Comparison of ENCODE assay signal across 1 cellular context in the genomic region with DNA sequence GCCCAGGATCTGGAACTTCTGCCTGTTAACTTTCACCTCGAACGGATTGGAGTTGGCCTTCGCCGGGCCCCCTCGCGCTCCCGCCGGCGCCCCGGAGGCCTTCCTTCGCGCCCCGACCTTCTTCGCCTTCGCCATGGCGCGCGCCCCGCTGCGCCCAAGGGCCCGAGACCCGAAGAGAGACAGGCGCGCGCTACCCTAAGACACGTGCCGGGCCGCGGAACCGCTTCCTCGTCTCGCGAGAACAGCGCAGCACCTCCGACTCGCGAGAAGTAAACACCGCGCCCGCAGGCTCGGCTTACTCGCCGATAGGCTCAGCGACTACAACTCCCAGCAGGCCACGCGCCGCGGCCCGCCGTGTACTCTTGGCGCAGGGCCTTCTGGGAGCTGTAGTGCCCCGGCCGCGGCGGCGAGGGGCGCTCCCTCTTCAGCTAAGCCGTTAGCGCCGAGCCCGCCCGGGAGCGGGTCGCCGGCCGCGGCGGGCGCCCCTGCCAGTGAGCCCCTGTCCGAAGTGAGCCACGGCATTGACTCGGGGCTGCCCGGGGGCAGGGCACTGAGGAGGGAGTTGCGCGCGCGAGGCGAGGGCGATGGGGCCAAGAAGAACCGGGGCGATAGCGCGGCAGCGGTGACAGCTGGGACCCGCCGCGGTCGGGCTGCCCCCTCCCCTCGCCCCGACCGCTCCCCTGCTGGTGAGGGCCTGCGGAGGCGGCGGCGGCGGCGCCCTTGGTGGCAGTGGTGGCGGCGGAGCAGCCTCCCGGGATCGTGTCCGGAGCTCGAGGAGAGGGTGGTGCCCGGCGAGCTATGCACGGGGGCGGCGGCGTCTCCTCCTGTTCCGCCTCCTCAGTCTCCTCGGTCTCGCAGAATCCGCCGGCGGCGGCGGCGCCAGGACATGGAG.
A peak's percentile ranks its signal among the peaks of the same experiment; 100 is the strongest.
TF ChIP-seq lines count a peak whose summit lies in the region.

A gene (plus strand): TSS at position 387 of the 892 bp plus-strand sequence. CDS start 500 bp downstream, at position 887.
A gene (minus strand): TSS at position 222 of the 892 bp plus-strand sequence. CDS start 87 bp downstream, at position 135.

TF ChIP-seq in HepG2, 621 proteins besides CTCF, POLR2A, EP300 and RAD21 (continued from another document and continues in another):
- TF ChIP-seq, protein P1, sequence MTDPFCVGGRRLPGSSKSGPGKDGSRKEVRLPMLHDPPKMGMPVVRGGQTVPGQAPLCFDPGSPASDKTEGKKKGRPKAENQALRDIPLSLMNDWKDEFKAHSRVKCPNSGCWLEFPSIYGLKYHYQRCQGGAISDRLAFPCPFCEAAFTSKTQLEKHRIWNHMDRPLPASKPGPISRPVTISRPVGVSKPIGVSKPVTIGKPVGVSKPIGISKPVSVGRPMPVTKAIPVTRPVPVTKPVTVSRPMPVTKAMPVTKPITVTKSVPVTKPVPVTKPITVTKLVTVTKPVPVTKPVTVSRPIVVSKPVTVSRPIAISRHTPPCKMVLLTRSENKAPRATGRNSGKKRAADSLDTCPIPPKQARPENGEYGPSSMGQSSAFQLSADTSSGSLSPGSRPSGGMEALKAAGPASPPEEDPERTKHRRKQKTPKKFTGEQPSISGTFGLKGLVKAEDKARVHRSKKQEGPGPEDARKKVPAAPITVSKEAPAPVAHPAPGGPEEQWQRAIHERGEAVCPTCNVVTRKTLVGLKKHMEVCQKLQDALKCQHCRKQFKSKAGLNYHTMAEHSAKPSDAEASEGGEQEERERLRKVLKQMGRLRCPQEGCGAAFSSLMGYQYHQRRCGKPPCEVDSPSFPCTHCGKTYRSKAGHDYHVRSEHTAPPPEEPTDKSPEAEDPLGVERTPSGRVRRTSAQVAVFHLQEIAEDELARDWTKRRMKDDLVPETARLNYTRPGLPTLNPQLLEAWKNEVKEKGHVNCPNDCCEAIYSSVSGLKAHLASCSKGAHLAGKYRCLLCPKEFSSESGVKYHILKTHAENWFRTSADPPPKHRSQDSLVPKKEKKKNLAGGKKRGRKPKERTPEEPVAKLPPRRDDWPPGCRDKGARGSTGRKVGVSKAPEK (CRISPR knock-in tag; IDR thresholded peaks at IDR 0.05; ENCODE audit: borderline replicate concordance) = no peak
- TF ChIP-seq NFE2L1 (CRISPR knock-in tag; IDR thresholded peaks at IDR 0.05; ENCODE audit: borderline replicate concordance) (no peak; the same call in 1 of the 2 replicates), ZBTB7B (CRISPR knock-in tag; IDR thresholded peaks at IDR 0.05) (peak; percentile 83), POLR2AphosphoS5 (IDR thresholded peaks at IDR 0.05; ENCODE audit: low read depth, low read length) (peak; percentile 77), ZNF577 (CRISPR knock-in tag; IDR thresholded peaks at IDR 0.05; ENCODE audit: borderline replicate concordance, low read depth) (no peak), ZNF768 (CRISPR knock-in tag; IDR thresholded peaks at IDR 0.05) (peak; percentile 66), ZSCAN30 (CRISPR knock-in tag; IDR thresholded peaks at IDR 0.05) (no peak), FOXM1 (CRISPR knock-in tag; IDR thresholded peaks at IDR 0.05) (no peak), ZNF432 (CRISPR knock-in tag; IDR thresholded peaks at IDR 0.05; ENCODE audit: borderline replicate concordance) (no peak), CBX5 (CRISPR knock-in tag; IDR thresholded peaks at IDR 0.05; ENCODE audit: borderline replicate concordance) (peak; percentile 84; the same call in 1 of the 2 replicates), ZNF660 (CRISPR knock-in tag; IDR thresholded peaks at IDR 0.05; ENCODE audit: borderline replicate concordance, low read depth) (no peak), ZNF552 (CRISPR knock-in tag; IDR thresholded peaks at IDR 0.05; ENCODE audit: borderline replicate concordance) (peak; percentile 99), PRMT3 (CRISPR knock-in tag; IDR thresholded peaks at IDR 0.05; ENCODE audit: borderline replicate concordance, low read depth) (peak; percentile 78; the same call in 1 of the 2 replicates), FOXK1 (CRISPR knock-in tag; IDR thresholded peaks at IDR 0.05; ENCODE audit: borderline replicate concordance, low read depth) (peak; percentile 100), GFI1 (CRISPR knock-in tag; IDR thresholded peaks at IDR 0.05; ENCODE audit: borderline replicate concordance) (0 out of 2 replicates have a peak, but pooled peaks have one; percentile 63), NR2F6 (IDR thresholded peaks at IDR 0.05) (no peak), NR2F6 (CRISPR knock-in tag; IDR thresholded peaks at IDR 0.05) (peak; percentile 44), CBFB (CRISPR knock-in tag; IDR thresholded peaks at IDR 0.05) (peak; percentile 95), CEBPB (IDR thresholded peaks at IDR 0.05; ENCODE audit: borderline replicate concordance, low read depth, low read length) (no peak), ZNF839 (CRISPR knock-in tag; IDR thresholded peaks at IDR 0.05; ENCODE audit: borderline replicate concordance) (no peak), MAFF (IDR thresholded peaks at IDR 0.05; ENCODE audit: low read depth, low read length) (no peak), ZNF326 (CRISPR knock-in tag; IDR thresholded peaks at IDR 0.05; ENCODE audit: borderline replicate concordance) (no peak), ZFP1 (CRISPR knock-in tag; IDR thresholded peaks at IDR 0.05) (no peak), NRL (CRISPR knock-in tag; IDR thresholded peaks at IDR 0.05; ENCODE audit: borderline replicate concordance) (peak; percentile 95)
- TF ChIP-seq, protein P2, sequence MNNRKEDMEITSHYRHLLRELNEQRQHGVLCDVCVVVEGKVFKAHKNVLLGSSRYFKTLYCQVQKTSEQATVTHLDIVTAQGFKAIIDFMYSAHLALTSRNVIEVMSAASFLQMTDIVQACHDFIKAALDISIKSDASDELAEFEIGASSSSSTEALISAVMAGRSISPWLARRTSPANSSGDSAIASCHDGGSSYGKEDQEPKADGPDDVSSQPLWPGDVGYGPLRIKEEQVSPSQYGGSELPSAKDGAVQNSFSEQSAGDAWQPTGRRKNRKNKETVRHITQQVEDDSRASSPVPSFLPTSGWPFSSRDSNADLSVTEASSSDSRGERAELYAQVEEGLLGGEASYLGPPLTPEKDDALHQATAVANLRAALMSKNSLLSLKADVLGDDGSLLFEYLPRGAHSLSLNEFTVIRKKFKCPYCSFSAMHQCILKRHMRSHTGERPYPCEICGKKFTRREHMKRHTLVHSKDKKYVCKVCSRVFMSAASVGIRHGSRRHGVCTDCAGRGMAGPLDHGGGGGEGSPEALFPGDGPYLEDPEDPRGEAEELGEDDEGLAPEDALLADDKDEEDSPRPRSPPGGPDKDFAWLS (CRISPR knock-in tag; IDR thresholded peaks at IDR 0.05; ENCODE audit: borderline replicate concordance) = peak; percentile 59; the same call in 1 of the 2 replicates
- TF ChIP-seq, protein P3, sequence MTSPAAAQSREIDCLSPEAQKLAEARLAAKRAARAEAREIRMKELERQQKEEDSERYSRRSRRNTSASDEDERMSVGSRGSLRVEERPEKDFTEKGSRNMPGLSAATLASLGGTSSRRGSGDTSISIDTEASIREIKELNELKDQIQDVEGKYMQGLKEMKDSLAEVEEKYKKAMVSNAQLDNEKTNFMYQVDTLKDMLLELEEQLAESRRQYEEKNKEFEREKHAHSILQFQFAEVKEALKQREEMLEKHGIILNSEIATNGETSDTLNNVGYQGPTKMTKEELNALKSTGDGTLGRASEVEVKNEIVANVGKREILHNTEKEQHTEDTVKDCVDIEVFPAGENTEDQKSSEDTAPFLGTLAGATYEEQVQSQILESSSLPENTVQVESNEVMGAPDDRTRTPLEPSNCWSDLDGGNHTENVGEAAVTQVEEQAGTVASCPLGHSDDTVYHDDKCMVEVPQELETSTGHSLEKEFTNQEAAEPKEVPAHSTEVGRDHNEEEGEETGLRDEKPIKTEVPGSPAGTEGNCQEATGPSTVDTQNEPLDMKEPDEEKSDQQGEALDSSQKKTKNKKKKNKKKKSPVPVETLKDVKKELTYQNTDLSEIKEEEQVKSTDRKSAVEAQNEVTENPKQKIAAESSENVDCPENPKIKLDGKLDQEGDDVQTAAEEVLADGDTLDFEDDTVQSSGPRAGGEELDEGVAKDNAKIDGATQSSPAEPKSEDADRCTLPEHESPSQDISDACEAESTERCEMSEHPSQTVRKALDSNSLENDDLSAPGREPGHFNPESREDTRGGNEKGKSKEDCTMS (CRISPR knock-in tag; conservative IDR thresholded peaks at IDR 0.05) = no peak
- TF ChIP-seq, protein P4, sequence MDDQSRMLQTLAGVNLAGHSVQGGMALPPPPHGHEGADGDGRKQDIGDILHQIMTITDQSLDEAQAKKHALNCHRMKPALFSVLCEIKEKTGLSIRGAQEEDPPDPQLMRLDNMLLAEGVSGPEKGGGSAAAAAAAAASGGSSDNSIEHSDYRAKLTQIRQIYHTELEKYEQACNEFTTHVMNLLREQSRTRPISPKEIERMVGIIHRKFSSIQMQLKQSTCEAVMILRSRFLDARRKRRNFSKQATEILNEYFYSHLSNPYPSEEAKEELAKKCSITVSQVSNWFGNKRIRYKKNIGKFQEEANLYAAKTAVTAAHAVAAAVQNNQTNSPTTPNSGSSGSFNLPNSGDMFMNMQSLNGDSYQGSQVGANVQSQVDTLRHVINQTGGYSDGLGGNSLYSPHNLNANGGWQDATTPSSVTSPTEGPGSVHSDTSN (CRISPR knock-in tag; IDR thresholded peaks at IDR 0.05; ENCODE audit: borderline replicate concordance) = no peak
- TF ChIP-seq, protein P5, sequence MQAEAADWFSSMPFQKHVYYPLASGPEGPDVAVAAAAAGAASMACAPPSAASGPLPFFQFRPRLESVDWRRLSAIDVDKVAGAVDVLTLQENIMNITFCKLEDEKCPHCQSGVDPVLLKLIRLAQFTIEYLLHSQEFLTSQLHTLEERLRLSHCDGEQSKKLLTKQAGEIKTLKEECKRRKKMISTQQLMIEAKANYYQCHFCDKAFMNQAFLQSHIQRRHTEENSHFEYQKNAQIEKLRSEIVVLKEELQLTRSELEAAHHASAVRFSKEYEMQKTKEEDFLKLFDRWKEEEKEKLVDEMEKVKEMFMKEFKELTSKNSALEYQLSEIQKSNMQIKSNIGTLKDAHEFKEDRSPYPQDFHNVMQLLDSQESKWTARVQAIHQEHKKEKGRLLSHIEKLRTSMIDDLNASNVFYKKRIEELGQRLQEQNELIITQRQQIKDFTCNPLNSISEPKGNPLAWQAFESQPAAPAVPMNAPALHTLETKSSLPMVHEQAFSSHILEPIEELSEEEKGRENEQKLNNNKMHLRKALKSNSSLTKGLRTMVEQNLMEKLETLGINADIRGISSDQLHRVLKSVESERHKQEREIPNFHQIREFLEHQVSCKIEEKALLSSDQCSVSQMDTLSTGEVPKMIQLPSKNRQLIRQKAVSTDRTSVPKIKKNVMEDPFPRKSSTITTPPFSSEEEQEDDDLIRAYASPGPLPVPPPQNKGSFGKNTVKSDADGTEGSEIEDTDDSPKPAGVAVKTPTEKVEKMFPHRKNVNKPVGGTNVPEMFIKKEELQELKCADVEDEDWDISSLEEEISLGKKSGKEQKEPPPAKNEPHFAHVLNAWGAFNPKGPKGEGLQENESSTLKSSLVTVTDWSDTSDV (CRISPR knock-in tag; IDR thresholded peaks at IDR 0.05) = peak; percentile 95; the same call in 1 of the 2 replicates
- TF ChIP-seq, protein P6, sequence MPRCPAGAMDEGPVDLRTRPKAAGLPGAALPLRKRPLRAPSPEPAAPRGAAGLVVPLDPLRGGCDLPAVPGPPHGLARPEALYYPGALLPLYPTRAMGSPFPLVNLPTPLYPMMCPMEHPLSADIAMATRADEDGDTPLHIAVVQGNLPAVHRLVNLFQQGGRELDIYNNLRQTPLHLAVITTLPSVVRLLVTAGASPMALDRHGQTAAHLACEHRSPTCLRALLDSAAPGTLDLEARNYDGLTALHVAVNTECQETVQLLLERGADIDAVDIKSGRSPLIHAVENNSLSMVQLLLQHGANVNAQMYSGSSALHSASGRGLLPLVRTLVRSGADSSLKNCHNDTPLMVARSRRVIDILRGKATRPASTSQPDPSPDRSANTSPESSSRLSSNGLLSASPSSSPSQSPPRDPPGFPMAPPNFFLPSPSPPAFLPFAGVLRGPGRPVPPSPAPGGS (CRISPR knock-in tag; IDR thresholded peaks at IDR 0.05) = peak; percentile 97
- TF ChIP-seq, protein P7, sequence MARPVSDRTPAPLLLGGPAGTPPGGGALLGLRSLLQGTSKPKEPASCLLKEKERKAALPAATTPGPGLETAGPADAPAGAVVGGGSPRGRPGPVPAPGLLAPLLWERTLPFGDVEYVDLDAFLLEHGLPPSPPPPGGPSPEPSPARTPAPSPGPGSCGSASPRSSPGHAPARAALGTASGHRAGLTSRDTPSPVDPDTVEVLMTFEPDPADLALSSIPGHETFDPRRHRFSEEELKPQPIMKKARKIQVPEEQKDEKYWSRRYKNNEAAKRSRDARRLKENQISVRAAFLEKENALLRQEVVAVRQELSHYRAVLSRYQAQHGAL (CRISPR knock-in tag; IDR thresholded peaks at IDR 0.05; ENCODE audit: not compliant biosample characterization) = no peak
- TF ChIP-seq, protein P8, sequence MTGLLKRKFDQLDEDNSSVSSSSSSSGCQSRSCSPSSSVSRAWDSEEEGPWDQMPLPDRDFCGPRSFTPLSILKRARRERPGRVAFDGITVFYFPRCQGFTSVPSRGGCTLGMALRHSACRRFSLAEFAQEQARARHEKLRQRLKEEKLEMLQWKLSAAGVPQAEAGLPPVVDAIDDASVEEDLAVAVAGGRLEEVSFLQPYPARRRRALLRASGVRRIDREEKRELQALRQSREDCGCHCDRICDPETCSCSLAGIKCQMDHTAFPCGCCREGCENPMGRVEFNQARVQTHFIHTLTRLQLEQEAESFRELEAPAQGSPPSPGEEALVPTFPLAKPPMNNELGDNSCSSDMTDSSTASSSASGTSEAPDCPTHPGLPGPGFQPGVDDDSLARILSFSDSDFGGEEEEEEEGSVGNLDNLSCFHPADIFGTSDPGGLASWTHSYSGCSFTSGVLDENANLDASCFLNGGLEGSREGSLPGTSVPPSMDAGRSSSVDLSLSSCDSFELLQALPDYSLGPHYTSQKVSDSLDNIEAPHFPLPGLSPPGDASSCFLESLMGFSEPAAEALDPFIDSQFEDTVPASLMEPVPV (CRISPR knock-in tag; IDR thresholded peaks at IDR 0.05) = peak; percentile 97
- TF ChIP-seq, protein P9, sequence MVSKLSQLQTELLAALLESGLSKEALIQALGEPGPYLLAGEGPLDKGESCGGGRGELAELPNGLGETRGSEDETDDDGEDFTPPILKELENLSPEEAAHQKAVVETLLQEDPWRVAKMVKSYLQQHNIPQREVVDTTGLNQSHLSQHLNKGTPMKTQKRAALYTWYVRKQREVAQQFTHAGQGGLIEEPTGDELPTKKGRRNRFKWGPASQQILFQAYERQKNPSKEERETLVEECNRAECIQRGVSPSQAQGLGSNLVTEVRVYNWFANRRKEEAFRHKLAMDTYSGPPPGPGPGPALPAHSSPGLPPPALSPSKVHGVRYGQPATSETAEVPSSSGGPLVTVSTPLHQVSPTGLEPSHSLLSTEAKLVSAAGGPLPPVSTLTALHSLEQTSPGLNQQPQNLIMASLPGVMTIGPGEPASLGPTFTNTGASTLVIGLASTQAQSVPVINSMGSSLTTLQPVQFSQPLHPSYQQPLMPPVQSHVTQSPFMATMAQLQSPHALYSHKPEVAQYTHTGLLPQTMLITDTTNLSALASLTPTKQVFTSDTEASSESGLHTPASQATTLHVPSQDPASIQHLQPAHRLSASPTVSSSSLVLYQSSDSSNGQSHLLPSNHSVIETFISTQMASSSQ (IDR thresholded peaks at IDR 0.05; ENCODE audit: low read depth) = no peak; the same call in 1 of the 2 replicates
- TF ChIP-seq, protein P9 (CRISPR knock-in tag; IDR thresholded peaks at IDR 0.05; ENCODE audit: borderline replicate concordance) = peak; percentile 85
